ENCODE assay signal across 18 cellular contexts in genomic region chr4:15610855-15611254, GRCh38. TPM values are rescaled to one million over a fixed set of nuclear protein-coding genes. Genes with fewer than 3 reads are reported as not detected.
A peak's percentile ranks its signal among the peaks of the same experiment; 100 is the strongest.
DNase-seq lines count a peak whose midpoint lies in the region; ATAC-seq and TF ChIP-seq lines count a peak whose summit lies in the region.
"Had no signal": no experiment of that assay in that cellular context is flagged by ENCODE, and none has a peak within 500 bp of the region (broad histone marks: within the 10 kb centered on the region; RNA-seq: fewer than 3 reads in every experiment).

No MANE protein-coding gene starts in this region.

- H2AFZ ChIP-seq in mammary epithelial cell (ENCODE audit: low read depth, low read length), result no peak overlapping the region
- H2AFZ ChIP-seq: GM23248 had no signal

- no peaks in the 10 kb centered on the region for H3K36me3 ChIP-seq in mammary epithelial cell (ENCODE audit: insufficient read depth, low read length)
- H3K36me3 ChIP-seq in breast epithelium, result no peaks in the 10 kb centered on the region
- no peaks in the 10 kb centered on the region for H3K36me3 ChIP-seq in Caco-2 (ENCODE audit: control insufficient read depth, insufficient read depth, low read length)

- H3K4me1 ChIP-seq in mammary epithelial cell (ENCODE audit: insufficient read depth, low read length) (peaks cover 2% of the 10 kb centered on the region), breast epithelium (no peaks in the 10 kb centered on the region), Caco-2 (no peaks in the 10 kb centered on the region)
- H3K4me1 ChIP-seq: BE2C had no signal

- peaks cover 7% of the 10 kb centered on the region for H3K36me3 Mint-ChIP-seq in Caco-2 (ENCODE audit: insufficient read depth, unreplicated experiment)

- H3K4me3 ChIP-seq in mammary epithelial cell (replicated peaks in 1 of 3; ENCODE audit: insufficient read depth in 1 of 3, low read depth in 2 of 3, low read length in 3 of 3) (no peak overlapping the region), breast epithelium (no peak overlapping the region), Caco-2 (ENCODE audit: low read depth, low read length) (no peak overlapping the region)
- H3K4me3 ChIP-seq: GM23248, HAP-1 had no signal

- DNase-seq in mammary epithelial cell (no peak), breast epithelium (ENCODE audit: low spot score in 2 of 2) (no peak), NCI-H460 (ENCODE audit: extremely low read depth, low read depth) (peak; percentile 9), erythroblast (lab: John Stamatoyannopoulos, UW) (peak; percentile 6 to 54), A172 (ENCODE audit: low spot score) (no peak), Caco-2 (no peak)
- DNase-seq: 8988T; BE2C; C1 segment of cervical spinal cord; Calu3; CD4-positive, alpha-beta T cell; DMS79 treated with DMSO at 0.1 percent for 48 hours; GF-D8; GM23248; KBM-7 had no signal

- dilution Hi-C loops in mammary epithelial cell (cut with HindIII; ENCODE audit: low sequenced_read_pairs), result no loop called here

- H3K27ac ChIP-seq in mammary epithelial cell (ENCODE audit: insufficient read depth, low read depth, low read length) (no peak overlapping the region), breast epithelium (no peak overlapping the region)
- H3K27ac ChIP-seq: GM23248, HL-60 had no signal

- H3K79me2 ChIP-seq in mammary epithelial cell (ENCODE audit: insufficient read depth, low read length), result peaks cover 46% of the 10 kb centered on the region

- no peak overlapping the region for H3K9ac ChIP-seq in mammary epithelial cell (ENCODE audit: insufficient read depth, low read length)
- H3K9ac ChIP-seq: GM23248 had no signal

- H4K20me1 ChIP-seq in mammary epithelial cell (ENCODE audit: insufficient read depth, low read length), result no peaks in the 10 kb centered on the region

- intact Hi-C loops in mammary epithelial cell (cut with micrococcal nuclease), result no loop called here
- intact Hi-C loops in breast epithelium (cut with DNase I; ENCODE audit: low total_unique reads), result no loop called here
- intact Hi-C loops in Caco-2 (cut with micrococcal nuclease; ENCODE audit: unreplicated experiment), result no loop called here

- in situ Hi-C loops in mammary epithelial cell (cut with MboI; ENCODE audit: low sequenced_read_pairs in 2 of 2), result no loop called here

- no peak for TF ChIP-seq POLR2A in breast epithelium (IDR thresholded peaks at IDR 0.05)
- TF ChIP-seq POLR2A in erythroblast (IDR thresholded peaks at IDR 0.05; ENCODE audit: low read length), result no peak

- CTCF ChIA-PET in mammary epithelial cell (lab: Charles Lee; ENCODE audit: low non-redundant PET) (no interaction called here), Caco-2 (lab: Charles Lee) (no interaction called here)

- H3K4me2 ChIP-seq in mammary epithelial cell (ENCODE audit: insufficient read depth, low read depth, low read length), result no peak overlapping the region

- no peaks in the 10 kb centered on the region for H3K27me3 ChIP-seq in mammary epithelial cell (ENCODE audit: insufficient read depth, low read length)
- H3K27me3 ChIP-seq in breast epithelium, result no peaks in the 10 kb centered on the region
- H3K27me3 ChIP-seq in Caco-2 (replicated peaks; ENCODE audit: control insufficient read depth, insufficient read depth, low read length), result no peaks in the 10 kb centered on the region
- H3K27me3 ChIP-seq: BE2C had no signal

- POLR2A ChIA-PET in Caco-2 (lab: Charles Lee), result no interaction called here

- no peaks in the 10 kb centered on the region for H3K27me3 Mint-ChIP-seq in Caco-2 (ENCODE audit: insufficient read depth, unreplicated experiment)
- H3K27me3 Mint-ChIP-seq: CD4-positive, alpha-beta T cell had no signal

- no peak overlapping the region for H3K4me3 Mint-ChIP-seq in Caco-2 (ENCODE audit: unreplicated experiment)
- H3K4me3 Mint-ChIP-seq: CD4-positive, alpha-beta T cell had no signal

- no peak for ATAC-seq in HG02642 (IDR thresholded peaks at IDR 0.05; ENCODE audit: poor library complexity, unreplicated experiment)

- H3K9me3 ChIP-seq in mammary epithelial cell (replicated peaks; ENCODE audit: insufficient read depth, low read length) (no peaks in the 10 kb centered on the region), breast epithelium (no peaks in the 10 kb centered on the region), Caco-2 (no peaks in the 10 kb centered on the region)
- H3K9me3 ChIP-seq: BE2C, HAP-1 had no signal

- BruUV-seq in mammary epithelial cell (replicated peaks; lab: Mats Ljungman, UMichigan), result TSS peak; percentile 4
- BruUV-seq in Caco-2 (replicated peaks; lab: Mats Ljungman, UMichigan), result no TSS peak

- WGBS in mammary epithelial cell (ENCODE audit: low coverage, missing lambda C conversion rate), result 100% methylated on average over 2 of the region's 2 CpGs

- TF ChIP-seq CTCF in mammary epithelial cell (conservative IDR thresholded peaks at IDR 0.05 in 1 of 2, IDR thresholded peaks at IDR 0.05 in 1 of 2; ENCODE audit: extremely low read depth in 1 of 2, insufficient read depth in 1 of 2, low read depth in 1 of 2, low read length in 2 of 2) (no peak), breast epithelium (IDR thresholded peaks at IDR 0.05) (no peak), Caco-2 (IDR thresholded peaks at IDR 0.05; ENCODE audit: insufficient read depth in 1 of 2, low read depth in 1 of 2, low read length in 1 of 2, severe bottlenecking in 1 of 2, unreplicated experiment in 1 of 2) (no peak)

- H3K27ac Mint-ChIP-seq in Caco-2 (ENCODE audit: unreplicated experiment), result no peak overlapping the region
- H3K27ac Mint-ChIP-seq: CD4-positive, alpha-beta T cell had no signal

- H3K4me1 Mint-ChIP-seq in Caco-2 (ENCODE audit: low read depth, unreplicated experiment), result no peaks in the 10 kb centered on the region

- H3K9me3 Mint-ChIP-seq in Caco-2 (ENCODE audit: unreplicated experiment), result no peaks in the 10 kb centered on the region
- H3K9me3 Mint-ChIP-seq: CD4-positive, alpha-beta T cell had no signal

RNA-seq across cellular contexts. Expression of gene FBXL5, which starts 44.3 kb away (rescaled TPM):
- total RNA-seq in mammary epithelial cell, result 100 to 1,000 TPM in 1 of 2 donors, 10 to 100 TPM in 1; 72.1 to 109 TPM
- polyA plus RNA-seq in mammary epithelial cell, result 31.2 TPM
- 41.3 TPM for polyA minus RNA-seq in mammary epithelial cell
- 100 to 1,000 TPM; 178 to 231 (median 202) TPM for total RNA-seq in breast epithelium
- 40.7 and 41.6 TPM in 2 replicates for total RNA-seq in NCI-H460 (2014; rRNA removed; shearing (Covaris generic))
- 22.0 and 25.5 TPM in 2 replicates for polyA plus RNA-seq in NCI-H460 (2014; cell fraction: nucleus; rRNA removed)
- total RNA-seq in A172 (2014; rRNA removed; shearing (Covaris generic)), result 80.7 and 89.3 TPM in 2 replicates
- total RNA-seq in Caco-2 (2022), result 29.1 and 32.7 TPM in 2 replicates

Comparison
In these comparisons a context has a peak if more than half of its experiments do, and no peak if none do; other contexts are left out.
1. DNase-seq: peak in NCI-H460 (single experiment) and erythroblast (2 of 2); none in mammary epithelial cell (single experiment), breast epithelium (0 of 2), A172 (single experiment) and Caco-2 (0 of 2).